ENCODE assay signal across 8 cellular contexts in genomic region chr19:34677386-34678084, GRCh38. TPM values are rescaled to one million over a fixed set of nuclear protein-coding genes. Genes with fewer than 3 reads are reported as not detected.
DNase-seq lines count a peak whose midpoint lies in the region; ATAC-seq and TF ChIP-seq lines count a peak whose summit lies in the region.

ZNF302 (plus strand) TSS chr19:34677678; CDS start chr19:34678805, 1,127 bp downstream.

- 0% methylated on average over 13 of the region's 74 CpGs for WGBS in right lobe of liver (ENCODE audit: insufficient coverage, low coverage, low lambda C conversion rate, missing lambda C conversion rate)

- H3K4me1 ChIP-seq in BLaER1 treated with 17β-estradiol and CSF1 and Interleukin-3, amounts not matched to agents 10 nM and 100 nM: peaks cover 11 to 33% (median 19%) of the 10 kb centered on the region in 10 experiments; a peak in 17 of 20 replicates
- H3K4me1 ChIP-seq in right lobe of liver: peaks cover 0 to 17% (median 6%) of the 10 kb centered on the region in 4 donors

- H4K20me1 ChIP-seq in BLaER1 treated with 17β-estradiol and CSF1 and Interleukin-3, amounts not matched to agents 10 nM and 100 nM: no peaks in the 10 kb centered on the region

- intact Hi-C loops in right lobe of liver (cut with DNase I): no loop called here

- ATAC-seq in GM19328 (IDR thresholded peaks at IDR 0.05; ENCODE audit: unreplicated experiment) (peak; percentile 88), HG03520 (IDR thresholded peaks at IDR 0.05; ENCODE audit: unreplicated experiment) (peak; percentile 83), right lobe of liver (peak; percentile 96 to 97 (median 97))

- TF ChIP-seq CTCF in right lobe of liver (IDR thresholded peaks at IDR 0.05): no peak

- TF ChIP-seq POLR2A in right lobe of liver (IDR thresholded peaks at IDR 0.05): peak; percentile 93

- peaks cover 41 to 44% (median 42%) of the 10 kb centered on the region in 11 experiments for H3K36me3 ChIP-seq in BLaER1 treated with 17β-estradiol and CSF1 and Interleukin-3, amounts not matched to agents 10 nM and 100 nM
- H3K36me3 ChIP-seq in right lobe of liver: peaks cover 0 to 25% (median 6%) of the 10 kb centered on the region in 4 donors

- H3K27me3 ChIP-seq in BLaER1 treated with 17β-estradiol and CSF1 and Interleukin-3, amounts not matched to agents 10 nM and 100 nM: no peaks in the 10 kb centered on the region
- no peaks in the 10 kb centered on the region for H3K27me3 ChIP-seq in right lobe of liver

- peak within 1 kb of the TSS; percentile 93 to 99 (median 97) for H3K27ac ChIP-seq in BLaER1 treated with 17β-estradiol and CSF1 and Interleukin-3, amounts not matched to agents 10 nM and 100 nM
- peak within 1 kb of the TSS; percentile 96 to 98 (median 98) for H3K27ac ChIP-seq in right lobe of liver

- DNase-seq in NCI-H748 (lab: John Stamatoyannopoulos, UW; ENCODE audit: unreplicated experiment): peak; percentile 98
- DNase-seq in activated CD4-positive, alpha-beta T cell treated with anti-CD3 and anti-CD28 coated beads, Interleukin-2, amount 50 U/mL, for 48 hours: peak; percentile 96 to 97
- peak; percentile 96 to 98 for DNase-seq in dermis microvascular lymphatic vessel endothelial cell (ENCODE audit: low read depth in 2 of 2)
- DNase-seq in right lobe of liver: peak; percentile 97 to 98 (median 98)
- DNase-seq in stimulated activated CD4-positive, alpha-beta T cell treated with anti-CD3 and anti-CD28 coated beads, Interleukin-4, amount 100 ng/mL, for 4 hours: peak; percentile 93 to 95

- peaks cover 54 to 63% (median 60%) of the 10 kb centered on the region in 11 experiments for H3K9me3 ChIP-seq in BLaER1 treated with 17β-estradiol and CSF1 and Interleukin-3, amounts not matched to agents 10 nM and 100 nM (replicated peaks in 1 of 11)
- H3K9me3 ChIP-seq in right lobe of liver: peaks cover 0 to 7% (median 5%) of the 10 kb centered on the region in 4 donors

- peak within 1 kb of the TSS; percentile 91 to 98 (median 97) for H3K9ac ChIP-seq in BLaER1 treated with 17β-estradiol and CSF1 and Interleukin-3, amounts not matched to agents 10 nM and 100 nM

- peak within 1 kb of the TSS; percentile 71 to 91 (median 85) for H3K4me2 ChIP-seq in BLaER1 treated with 17β-estradiol and CSF1 and Interleukin-3, amounts not matched to agents 10 nM and 100 nM

- H3K4me3 ChIP-seq in BLaER1 treated with 17β-estradiol and CSF1 and Interleukin-3, amounts not matched to agents 10 nM and 100 nM: peak within 1 kb of the TSS; percentile 64 to 80 (median 76)
- H3K4me3 ChIP-seq in right lobe of liver: peak within 1 kb of the TSS; percentile 69 to 89 (median 89)

RNA-seq across cellular contexts. Expression of gene ZNF302, which starts in this region (rescaled TPM):
- total RNA-seq in dermis microvascular lymphatic vessel endothelial cell (8.1 and 11.5 TPM in 2 replicates), right lobe of liver (10 to 100 TPM in 3 of 6 experiments, 1 to 10 TPM in 3; 7.3 to 14.5 (median 10.1) TPM)

Comparison
In these comparisons a context has a peak if more than half of its experiments do, and no peak if none do; other contexts are left out.
1. Peak in every context shown above with its lines: DNase-seq, ATAC-seq, H3K4me3 ChIP-seq and H3K27ac ChIP-seq.